ENCODE assay signal across 15 cellular contexts in the genomic region with DNA sequence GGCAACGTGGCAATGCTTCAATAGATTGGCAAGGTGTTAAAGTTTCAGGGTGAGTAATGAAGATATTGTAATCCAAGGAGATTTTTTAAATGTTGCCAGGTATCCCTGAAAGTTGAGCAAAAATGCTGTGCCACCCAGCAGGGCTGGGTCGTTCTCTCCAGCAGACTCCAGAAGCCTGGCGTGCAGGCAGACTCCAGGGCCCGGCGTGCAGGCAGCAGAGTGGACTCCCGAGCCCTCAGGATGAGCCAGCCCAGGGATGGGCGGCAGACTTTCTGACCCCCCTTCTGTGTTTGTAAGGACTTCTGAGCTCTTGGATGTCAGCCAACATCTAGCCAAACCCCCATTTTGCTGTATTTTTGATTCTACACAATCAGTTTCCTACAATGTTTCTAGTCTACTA.
"Had no signal": no experiment of that assay in that cellular context is flagged by ENCODE, and none has a peak within 500 bp of the region (broad histone marks: within the 10 kb centered on the region; RNA-seq: fewer than 3 reads in every experiment).

No MANE protein-coding gene starts in this region.

- H3K27me3 ChIP-seq: neural progenitor cell, right atrium auricular region, sigmoid colon, testis had no signal

- H3K4me1 ChIP-seq: lower lobe of right lung, prostate gland, right atrium auricular region, testis, tibial artery had no signal

- H3K27ac ChIP-seq: dorsolateral prefrontal cortex, lower lobe of right lung, neural progenitor cell, prostate gland, right atrium auricular region, sigmoid colon, testis, tibial artery had no signal

- H3K4me3 ChIP-seq: dorsolateral prefrontal cortex, lower lobe of right lung, neural progenitor cell, prostate gland, right atrium auricular region, sigmoid colon, testis, tibial artery had no signal

- H3K4me2 ChIP-seq: neural progenitor cell had no signal

- H3K9me3 ChIP-seq: lower lobe of right lung, prostate gland, right atrium auricular region, sigmoid colon, testis, tibial artery had no signal

- H2AFZ ChIP-seq: neural progenitor cell had no signal

- H3K36me3 ChIP-seq: lower lobe of right lung, neural progenitor cell, prostate gland, right atrium auricular region, sigmoid colon, tibial artery had no signal

- H3K9ac ChIP-seq: neural progenitor cell had no signal

- DNase-seq: dorsolateral prefrontal cortex; effector CD4-positive, alpha-beta T cell; left ventricle myocardium superior; lower lobe of right lung; nucleus accumbens; sigmoid colon; stimulated activated CD4-positive, alpha-beta T cell treated with anti-CD3 and anti-CD28 coated beads, Interleukin-2, amount 100 ng/mL, for 24 hours; stimulated activated CD4-positive, alpha-beta T cell treated with anti-CD3 and anti-CD28 coated beads, Interleukin-4, amount 100 ng/mL, for 24 hours; stimulated activated naive CD8-positive, alpha-beta T cell treated with anti-CD3 and anti-CD28 coated beads, Interleukin-15, Interleukin-2, amounts not matched to agents 100 U/mL and 50 U/mL, for 24 hours; substantia nigra; testis; tibial artery had no signal
